Comparison of ENCODE assay signal across 19 cellular contexts in the genomic region with DNA sequence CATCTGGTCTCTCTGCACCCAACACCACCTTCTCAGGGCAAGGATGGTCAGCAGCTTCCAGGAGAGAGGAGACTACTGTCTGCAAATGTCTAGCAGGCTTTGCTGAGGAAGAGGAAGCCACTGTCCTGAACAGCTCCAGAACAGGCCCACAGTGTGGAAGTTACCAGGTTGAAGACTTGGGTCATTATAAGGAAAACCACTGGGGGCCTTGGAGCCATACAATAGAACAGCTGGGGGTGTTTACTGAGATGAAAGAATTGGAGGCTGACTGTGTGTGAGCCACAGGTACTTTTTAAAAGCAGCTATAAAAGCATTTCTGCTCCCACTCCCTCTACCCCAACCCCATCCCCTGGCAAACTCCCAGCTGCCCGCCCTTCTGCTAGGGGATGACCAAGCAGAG. TPM values are rescaled to one million over a fixed set of nuclear protein-coding genes. Genes with fewer than 3 reads are reported as not detected.
DNase-seq lines count a peak whose midpoint lies in the region; ATAC-seq and TF ChIP-seq lines count a peak whose summit lies in the region.
"Had no signal": no experiment of that assay in that cellular context is flagged by ENCODE, and none has a peak within 500 bp of the region (broad histone marks: within the 10 kb centered on the region; RNA-seq: fewer than 3 reads in every experiment).

No MANE protein-coding gene starts in this region.

- H3K4me3 Mint-ChIP-seq in WTC11, result no peak overlapping the region
- H3K4me3 Mint-ChIP-seq: CD4-positive, alpha-beta T cell; IgD-negative memory B cell had no signal

- no peak overlapping the region for H3K4me3 ChIP-seq in H7 (ENCODE audit: insufficient read depth, low read depth, low read length)
- H3K4me3 ChIP-seq in uterus, result no peak overlapping the region
- H3K4me3 ChIP-seq: BLaER1, HAP-1 had no signal

- no peaks in the 10 kb centered on the region for H3K9me3 ChIP-seq in uterus
- H3K9me3 ChIP-seq: BLaER1, HAP-1 had no signal

- no peak for TF ChIP-seq POLR2A in uterus (IDR thresholded peaks at IDR 0.05)

- no peaks in the 10 kb centered on the region for H3K36me3 Mint-ChIP-seq in WTC11
- H3K36me3 Mint-ChIP-seq: IgD-negative memory B cell had no signal

- H3K27ac Mint-ChIP-seq in WTC11, result no peak overlapping the region
- H3K27ac Mint-ChIP-seq: CD4-positive, alpha-beta T cell; IgD-negative memory B cell had no signal

- peaks cover 52% of the 10 kb centered on the region for H3K4me1 Mint-ChIP-seq in WTC11

- TF ChIP-seq CTCF in WTC11 (IDR thresholded peaks at IDR 0.05) (no peak), uterus (IDR thresholded peaks at IDR 0.05) (no peak)

- peak overlapping the region; percentile 51 to 62 for H3K27ac ChIP-seq in uterus
- H3K27ac ChIP-seq: BLaER1 had no signal

- H3K4me1 ChIP-seq in uterus, result peaks cover 6 to 8% of the 10 kb centered on the region in 2 donors
- H3K4me1 ChIP-seq: BLaER1 had no signal

- H3K27me3 ChIP-seq in H7 (ENCODE audit: control insufficient read depth, insufficient read depth, low read length), result no peaks in the 10 kb centered on the region
- no peaks in the 10 kb centered on the region for H3K27me3 ChIP-seq in uterus
- H3K27me3 ChIP-seq: BLaER1 had no signal

- ATAC-seq in WTC11 (peak; percentile 54), GM18502 (IDR thresholded peaks at IDR 0.05; ENCODE audit: poor library complexity, unreplicated experiment) (no peak), HG02970 (IDR thresholded peaks at IDR 0.05; ENCODE audit: low FRiP score, unreplicated experiment) (no peak)

- no peaks in the 10 kb centered on the region; the same call in 1 of the 2 replicates for H3K27me3 Mint-ChIP-seq in WTC11 (ENCODE audit: low read depth)
- H3K27me3 Mint-ChIP-seq: CD4-positive, alpha-beta T cell; IgD-negative memory B cell had no signal

- intact Hi-C loops in uterus (cut with DNase I; ENCODE audit: low total_unique reads), result no loop called here

- CTCF ChIA-PET in WTC11 (lab: Charles Lee), result interaction anchor here (1.0 to 2.8 kb wide), 9 partner anchors 10 to 237 kb away, joined by 3 to 13 read pairs (median 4); a partner anchor contains a TSS

- DNase-seq in H7 (peak; percentile 48), WTC11 (ENCODE audit: low spot score) (no peak), iPS-NIHi7 (ENCODE audit: extremely low spot score) (peak; percentile 32), uterus (no peak)
- no peak for DNase-seq in effector CD4-positive, alpha-beta T cell
- DNase-seq: CD4-positive, alpha-beta T cell; COR-L47; DMS79; Karpas-422; NCI-H1417; NCI-H1694 treated with DMSO at 0.1 percent for 48 hours; NCI-H2081 treated with DMSO at 0.1 percent for 48 hours; NCI-H524 treated with DMSO at 0.1 percent for 48 hours; Right ventricle myocardium superior had no signal

- H3K36me3 ChIP-seq in H7 (replicated peaks; ENCODE audit: control insufficient read depth, insufficient read depth, low read length) (no peaks in the 10 kb centered on the region), uterus (no peaks in the 10 kb centered on the region)
- H3K36me3 ChIP-seq: HAP-1 had no signal

- H3K9me3 Mint-ChIP-seq in WTC11, result no peaks in the 10 kb centered on the region
- H3K9me3 Mint-ChIP-seq: CD4-positive, alpha-beta T cell; IgD-negative memory B cell had no signal

- POLR2A ChIA-PET in WTC11 (lab: Charles Lee), result no interaction called here

TF ChIP-seq in WTC11, 78 proteins besides CTCF, POLR2A, EP300 and RAD21:
- TF ChIP-seq ZNF121 (CRISPR knock-in tag; IDR thresholded peaks at IDR 0.05) (no peak), ZNF423 (CRISPR knock-in tag; IDR thresholded peaks at IDR 0.05) (peak; percentile 37; the same call in 1 of the 2 replicates), ZNF396 (CRISPR knock-in tag; IDR thresholded peaks at IDR 0.05; ENCODE audit: borderline replicate concordance) (no peak)

RNA-seq across cellular contexts. Expression of a gene that starts 24.2 kb away (rescaled TPM):
- total RNA-seq in H7 (2014; rRNA removed; shearing (Covaris generic)), result 5.0 and 5.3 TPM in 2 replicates
- total RNA-seq in WTC11 (2021) (11.8 to 17.9 TPM (median 12.1 TPM) in 3 replicates), uterus (10 to 100 TPM in 2 of 4 donors, 1 to 10 TPM in 2; 2.4 to 35.5 (median 8.2) TPM)

Comparison
In these comparisons a context has a peak if more than half of its experiments do, and no peak if none do; other contexts are left out.
1. DNase-seq: peak in H7 (single experiment) and iPS-NIHi7 (single experiment); none in WTC11 (single experiment), uterus (0 of 2) and effector CD4-positive, alpha-beta T cell (single experiment).